30 cellular contexts compared by ENCODE assay signal in the genomic region with DNA sequence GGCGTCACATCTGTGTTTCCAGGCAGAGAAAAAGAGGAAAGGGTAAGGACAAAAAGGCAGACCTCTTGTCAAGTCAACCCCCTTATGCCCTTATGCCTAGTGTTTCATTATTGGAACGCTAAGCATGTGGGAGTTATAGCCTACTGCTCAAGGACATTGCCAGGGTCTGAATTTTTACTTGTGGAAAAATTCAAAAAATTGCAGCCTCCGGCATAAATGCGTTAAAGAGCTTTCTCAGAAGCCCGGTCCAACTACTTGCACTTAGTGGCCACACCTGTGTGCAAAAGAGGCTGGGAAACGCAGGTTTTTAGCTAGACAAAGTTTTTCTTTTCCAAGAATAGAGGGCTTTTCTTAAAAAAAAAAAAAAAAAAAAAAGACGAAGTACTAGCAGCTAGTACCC.
"Had no signal": no experiment of that assay in that cellular context is flagged by ENCODE, and none has a peak within 500 bp of the region (broad histone marks: within the 10 kb centered on the region; RNA-seq: fewer than 3 reads in every experiment).

No MANE protein-coding gene starts in this region.

- DNase-seq: Karpas-422, Kasumi-1, MG63, MM.1S, MV-4-11, NCI-H1048, NCI-H1092, NCI-H1105, NCI-H1105 treated with DMSO at 0.1 percent for 48 hours, NCI-H1417, NCI-H1417 treated with DMSO at 0.1 percent for 48 hours, NCI-H1436, NCI-H1436 treated with DMSO at 0.1 percent for 48 hours, NCI-H146, NCI-H1694, NCI-H1694 treated with DMSO at 0.1 percent for 48 hours, NCI-H187, NCI-H187 treated with DMSO at 0.1 percent for 48 hours, NCI-H1930, NCI-H2029 treated with DMSO at 0.1 percent for 48 hours, NCI-H2081, NCI-H2081 treated with DMSO at 0.1 percent for 48 hours, NCI-H2107, NCI-H2171, NCI-H2171 treated with DMSO at 0.1 percent for 48 hours, NCI-H2227 treated with DMSO at 0.1 percent for 48 hours, NCI-H226, NCI-H446, NCI-H446 treated with DMSO at 0.1 percent for 48 hours, NCI-H524 had no signal

- H3K27me3 ChIP-seq: MG63 had no signal

- H3K9me3 ChIP-seq: MG63 had no signal

- H3K4me3 ChIP-seq: MG63 had no signal
